1 cellular context compared by ENCODE assay signal in genomic region chr2:229163893-229164292, GRCh38.
A peak's percentile ranks its signal among the peaks of the same experiment; 100 is the strongest.
TF ChIP-seq lines count a peak whose summit lies in the region.

No MANE protein-coding gene starts in this region.

TF ChIP-seq in HepG2, 621 proteins besides CTCF, POLR2A, EP300 and RAD21 (continued from another document):
- no peak for TF ChIP-seq PAXIP1 (CRISPR knock-in tag; conservative IDR thresholded peaks at IDR 0.05)
- no peak for TF ChIP-seq ZNF510 (CRISPR knock-in tag; IDR thresholded peaks at IDR 0.05; ENCODE audit: low read depth)
- no peak for TF ChIP-seq ZKSCAN5 (CRISPR knock-in tag; IDR thresholded peaks at IDR 0.05)
- TF ChIP-seq CEBPB (IDR thresholded peaks at IDR 0.05; ENCODE audit: borderline replicate concordance, low read depth, low read length): peak; percentile 43; the same call in 1 of the 2 replicates
- no peak for TF ChIP-seq ZNF317 (CRISPR knock-in tag; IDR thresholded peaks at IDR 0.05)
TF ChIP-seq in HepG2: peak in this region for 7.
